Comparison of ENCODE assay signal across 13 cellular contexts in the genomic region with DNA sequence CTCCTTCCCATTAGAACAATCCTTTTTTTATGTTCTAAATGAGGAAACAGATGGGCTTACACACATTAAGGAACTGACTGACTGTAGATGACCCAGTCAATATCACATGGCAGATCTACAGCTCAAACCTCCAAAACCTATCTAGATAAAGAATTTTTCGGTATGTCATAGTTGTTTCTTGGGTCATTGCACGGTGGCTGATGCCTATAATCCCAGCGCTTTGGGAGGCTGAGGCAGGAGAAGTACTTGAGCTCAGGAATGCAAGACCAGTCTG. TPM values are rescaled to one million over a fixed set of nuclear protein-coding genes. Genes with fewer than 3 reads are reported as not detected.
DNase-seq lines count a peak whose midpoint lies in the region; ATAC-seq, FAIRE-seq and TF ChIP-seq lines count a peak whose summit lies in the region.
"Had no signal": no experiment of that assay in that cellular context is flagged by ENCODE, and none has a peak within 500 bp of the region (broad histone marks: within the 10 kb centered on the region; RNA-seq: fewer than 3 reads in every experiment).

No MANE protein-coding gene starts in this region.

- H3K36me3 ChIP-seq in K562 (ENCODE audit: control insufficient read depth, insufficient read depth, low read length) (peaks cover 81% of the 10 kb centered on the region), mucosa of descending colon (ENCODE audit: low read depth) (no peaks in the 10 kb centered on the region), thyroid gland (peaks cover 0 to 5% of the 10 kb centered on the region in 2 donors)

- CTCF ChIA-PET in K562 (lab: Yijun Ruan, JAX; ENCODE audit: low intra/inter-chr PET ratio): no interaction called here
- CTCF ChIA-PET in GM10248 (lab: Yijun Ruan, JAX): interaction anchor here (0.8 to 2.1 kb wide), 5 partner anchors 8 to 290 kb away, joined by 3 to 9 read pairs (median 4); a partner anchor contains a TSS

- H3K79me2 ChIP-seq in K562 (ENCODE audit: control insufficient read depth, insufficient read depth, low read length): peaks cover 97% of the 10 kb centered on the region

- no TSS peak for BruUV-seq in K562 (replicated peaks; lab: Mats Ljungman, UMichigan)

- peak overlapping the region; percentile 1 for H3K27ac Mint-ChIP-seq in activated T-cell treated with anti-CD3 and anti-CD28 coated beads, Interleukin-2, amount 50 U/mL, for 24 hours

- FAIRE-seq in K562 (lab: Jason Lieb, UNC): no peak

- H3K4me1 Mint-ChIP-seq in activated T-cell treated with anti-CD3 and anti-CD28 coated beads, Interleukin-2, amount 50 U/mL, for 24 hours (ENCODE audit: low read depth): peaks cover 79% of the 10 kb centered on the region
- peaks cover 75% of the 10 kb centered on the region for H3K4me1 Mint-ChIP-seq in activated T-cell treated with anti-CD3 and anti-CD28 coated beads, Interleukin-2, amount 50 U/mL, for 4 hours (ENCODE audit: low read depth)

- no peak for ATAC-seq in activated T-cell treated with anti-CD3 and anti-CD28 coated beads, Interleukin-2, amount 50 U/mL, for 4 hours
- ATAC-seq in K562 (peak; percentile 33), mucosa of descending colon (peak; percentile 22), GM21737 (IDR thresholded peaks at IDR 0.05; ENCODE audit: unreplicated experiment) (no peak)

- H3K9ac ChIP-seq in K562 (ENCODE audit: insufficient read depth in 1 of 2, low read depth in 2 of 2, low read length in 2 of 2): peak overlapping the region in 1 of 2 experiments; percentile 24; a peak in 1 of 4 replicates

- H3K9me3 ChIP-seq in K562 (replicated peaks; ENCODE audit: control insufficient read depth, insufficient read depth, low read depth, low read length): no peaks in the 10 kb centered on the region
- no peaks in the 10 kb centered on the region for H3K9me3 ChIP-seq in mucosa of descending colon
- H3K9me3 ChIP-seq in thyroid gland: no peaks in the 10 kb centered on the region
- H3K9me3 ChIP-seq: upper lobe of left lung had no signal

- H3K4me3 Mint-ChIP-seq in activated T-cell treated with anti-CD3 and anti-CD28 coated beads, Interleukin-2, amount 50 U/mL, for 24 hours: no peak overlapping the region
- H3K4me3 Mint-ChIP-seq in activated T-cell treated with anti-CD3 and anti-CD28 coated beads, Interleukin-2, amount 50 U/mL, for 4 hours: no peak overlapping the region

- POLR2A ChIA-PET in K562 (lab: Yijun Ruan, JAX): interaction anchor here (0.7 to 3.5 kb wide), 13 partner anchors 9 to 102 kb away, joined by 3 to 38 read pairs (median 5); no protein-coding TSS in a partner anchor
- POLR2A ChIA-PET in GM10248 (lab: Yijun Ruan, JAX): interaction anchor here (0.6 kb wide), 1 partner anchor 76 kb away, joined by 5 read pairs; no protein-coding TSS in a partner anchor

- intact Hi-C loops in K562 (cut with micrococcal nuclease): no loop called here
- intact Hi-C loops in mucosa of descending colon (cut with DNase I, micrococcal nuclease): no loop called here
- intact Hi-C loops in thyroid gland (cut with DNase I): no loop called here

- H3K9me1 ChIP-seq in K562 (ENCODE audit: control insufficient read depth, insufficient read depth, low read length): no peaks in the 10 kb centered on the region

- peak overlapping the region; percentile 48 for H3K4me2 ChIP-seq in K562 (ENCODE audit: insufficient read depth, low read length)

- H3K27ac ChIP-seq in K562 (ENCODE audit: extremely low read depth, low read depth, low read length) (peak overlapping the region; percentile 51; the same call in 1 of the 3 replicates), thyroid gland (peak overlapping the region; percentile 24 to 33 (median 29))

- no peaks in the 10 kb centered on the region for H3K9me3 Mint-ChIP-seq in activated T-cell treated with anti-CD3 and anti-CD28 coated beads, Interleukin-2, amount 50 U/mL, for 24 hours
- H3K9me3 Mint-ChIP-seq in activated T-cell treated with anti-CD3 and anti-CD28 coated beads, Interleukin-2, amount 50 U/mL, for 4 hours: no peaks in the 10 kb centered on the region

- DNase-seq in activated T-cell treated with anti-CD3 and anti-CD28 coated beads, Interleukin-2, amount 50 U/mL, for 24 hours: no peak
- no peak for DNase-seq in activated T-cell treated with anti-CD3 and anti-CD28 coated beads, Interleukin-2, amount 50 U/mL, for 4 hours
- DNase-seq in K562 (ENCODE audit: extremely low read depth in 1 of 4, low spot score in 3 of 4) (no peak), mucosa of descending colon (no peak), thyroid gland (no peak), GM10248 (ENCODE audit: extremely low spot score) (no peak)
- no peak for DNase-seq in stimulated activated CD4-positive, alpha-beta T cell treated with anti-CD3 and anti-CD28 coated beads, Interleukin-4, amount 100 ng/mL, for 24 hours
- DNase-seq: activated T-cell treated with anti-CD3 and anti-CD28 coated beads for 4 hours, NCI-H1417, NCI-H510A, RPMI8226, upper lobe of left lung had no signal

- H2AFZ ChIP-seq in K562 (ENCODE audit: low read depth, low read length): no peak overlapping the region

- TF ChIP-seq RAD21 in K562 (CRISPR knock-in tag; conservative IDR thresholded peaks at IDR 0.05 in 1 of 2, IDR thresholded peaks at IDR 0.05 in 1 of 2): no peak

- H3K36me3 Mint-ChIP-seq in activated T-cell treated with anti-CD3 and anti-CD28 coated beads, Interleukin-2, amount 50 U/mL, for 24 hours (ENCODE audit: low read depth): peaks cover 87% of the 10 kb centered on the region
- H3K36me3 Mint-ChIP-seq in activated T-cell treated with anti-CD3 and anti-CD28 coated beads, Interleukin-2, amount 50 U/mL, for 4 hours (ENCODE audit: insufficient read depth): peaks cover 38% of the 10 kb centered on the region

- WGBS in K562 (ENCODE audit: insufficient coverage, low coverage, missing lambda C conversion rate): 12% methylated on average over 3 of the region's 3 CpGs
- WGBS in thyroid gland, 2 donors: 60 to 71% methylated on average over 3 of the region's 3 CpGs

- TF ChIP-seq POLR2A in K562 (conservative IDR thresholded peaks at IDR 0.05) (peak; percentile 25; the same call in 1 of the 2 replicates), thyroid gland (IDR thresholded peaks at IDR 0.05) (no peak)

- TF ChIP-seq CTCF in K562 (IDR thresholded peaks at IDR 0.05 in 2 of 3, conservative IDR thresholded peaks at IDR 0.05 in 1 of 3; ENCODE audit: insufficient read depth in 2 of 3, low read depth in 1 of 3, low read length in 3 of 3) (no peak), mucosa of descending colon (IDR thresholded peaks at IDR 0.05) (no peak), thyroid gland (IDR thresholded peaks at IDR 0.05) (no peak), GM10248 (IDR thresholded peaks at IDR 0.05; ENCODE audit: control extremely low read depth, extremely low read depth, low read depth, missing control alignments) (no peak)

- no peak for TF ChIP-seq EP300 in K562 (IDR thresholded peaks at IDR 0.05; ENCODE audit: low read length)

- H3K4me3 ChIP-seq in K562: no peak overlapping the region
- no peak overlapping the region for H3K4me3 ChIP-seq in mucosa of descending colon
- no peak overlapping the region for H3K4me3 ChIP-seq in thyroid gland (replicated peaks in 1 of 3)
- H3K4me3 ChIP-seq: upper lobe of left lung had no signal

- H3K27me3 ChIP-seq in K562 (ENCODE audit: control insufficient read depth in 2 of 2, insufficient read depth in 2 of 2, low read length in 2 of 2) (no peaks in the 10 kb centered on the region), thyroid gland (no peaks in the 10 kb centered on the region)
- H3K27me3 ChIP-seq: upper lobe of left lung had no signal

- H3K4me1 ChIP-seq in K562 (replicated peaks in 1 of 2; ENCODE audit: control insufficient read depth in 2 of 2, insufficient read depth in 2 of 2, low read length in 2 of 2) (peaks cover 13 to 29% of the 10 kb centered on the region in 2 experiments; a peak in 4 of 5 replicates), mucosa of descending colon (ENCODE audit: low read depth) (peaks cover 70% of the 10 kb centered on the region), thyroid gland (peaks cover 45 to 59% of the 10 kb centered on the region in 2 donors)

- in situ Hi-C loops in K562 (cut with MboI): no loop called here

- peaks cover 28% of the 10 kb centered on the region for H4K20me1 ChIP-seq in K562 (replicated peaks; ENCODE audit: control insufficient read depth, insufficient read depth, low read length)

- H3K27me3 Mint-ChIP-seq in activated T-cell treated with anti-CD3 and anti-CD28 coated beads, Interleukin-2, amount 50 U/mL, for 24 hours: no peaks in the 10 kb centered on the region
- no peaks in the 10 kb centered on the region for H3K27me3 Mint-ChIP-seq in activated T-cell treated with anti-CD3 and anti-CD28 coated beads, Interleukin-2, amount 50 U/mL, for 4 hours (ENCODE audit: low read depth)

RNA-seq across cellular contexts. Expression of a gene that starts 7.1 kb away (rescaled TPM):
- total RNA-seq in activated T-cell treated with anti-CD3 and anti-CD28 coated beads, Interleukin-2, amount 50 U/mL, for 4 hours: 100 to 1,000 TPM; 200 to 222 (median 212) TPM
- total RNA-seq in K562 (2011; cell fraction: chromatin; rRNA removed; ENCODE audit: low replicate concordance): 130 and 191 TPM in 2 replicates
- total RNA-seq in K562 (2011; cell fraction: nucleolus; rRNA removed): 70.5 and 71.3 TPM in 2 replicates
- total RNA-seq in K562 (2011; cell fraction: nucleoplasm; rRNA removed): 97.4 and 136 TPM in 2 replicates
- total RNA-seq in K562 (2014; rRNA removed) (196 TPM in 2 replicates), K562 (2014; rRNA removed; fragmentation: Illumina TruSeq; extraction: Trizol) (192 and 220 TPM in 2 replicates), K562 (2015; rRNA removed; fragmentation: Illumina TruSeq; extraction: Trizol) (141 and 154 TPM in 2 replicates), K562 (2021) (186 and 196 TPM in 2 replicates), mucosa of descending colon (100 to 1,000 TPM; 200 to 233 (median 224) TPM), thyroid gland (100 to 1,000 TPM; 183 to 262 (median 202) TPM)
- polyA plus RNA-seq in K562 (2011; rRNA removed) (138 and 185 TPM in 2 replicates), K562 (2014; fragmentation: Illumina TruSeq; extraction: Trizol) (120 and 133 TPM in 2 replicates), K562 (2014; fragmentation: Nextera tagmentation; extraction: Ambion mirVana) (10 to 100 TPM; 49.1 to 63.3 TPM), K562 (2014; rRNA removed) (116 and 117 TPM in 2 replicates)
- polyA plus RNA-seq in K562 (2011; cell fraction: cytosol; rRNA removed): 64.6 and 80.0 TPM in 2 replicates
- 60.4 and 64.4 TPM in 2 replicates for polyA plus RNA-seq in K562 (2011; cell fraction: nucleus; rRNA removed)
- polyA plus RNA-seq in K562 (2012): 86.1 and 129 TPM in 2 replicates
- polyA minus RNA-seq in K562 (2011; rRNA and poly(A)+ RNA removed): 262 and 295 TPM in 2 replicates
- polyA minus RNA-seq in K562 (2011; cell fraction: cytosol; rRNA and poly(A)+ RNA removed): 105 and 106 TPM in 2 replicates
- 88.7 and 149 TPM in 2 replicates for polyA minus RNA-seq in K562 (2011; cell fraction: nucleus; rRNA and poly(A)+ RNA removed)

RNA-seq across cellular contexts. Expression of a gene that starts 37.2 kb away (rescaled TPM):
- total RNA-seq in activated T-cell treated with anti-CD3 and anti-CD28 coated beads, Interleukin-2, amount 50 U/mL, for 4 hours: under 1 TPM; 0.08 to 0.53 (median 0.52) TPM
- total RNA-seq in K562 (2011; cell fraction: chromatin; rRNA removed; ENCODE audit: low replicate concordance): 0.11 TPM in 1 of 2 replicates, not detected in the other
- not detected in 2 replicates for total RNA-seq in K562 (2011; cell fraction: nucleolus; rRNA removed)
- total RNA-seq in K562 (2011; cell fraction: nucleoplasm; rRNA removed): 0.15 TPM in 1 of 2 replicates, not detected in the other
- total RNA-seq in K562 (2014; rRNA removed): 0.05 TPM in 1 of 2 replicates, not detected in the other
- total RNA-seq in K562 (2014; rRNA removed; fragmentation: Illumina TruSeq; extraction: Trizol): 0.04 and 0.06 TPM in 2 replicates
- total RNA-seq in K562 (2015; rRNA removed; fragmentation: Illumina TruSeq; extraction: Trizol): 0.14 TPM in 1 of 2 replicates, not detected in the other
- total RNA-seq in K562 (2021): 0.27 and 0.51 TPM in 2 replicates
- 0.04 TPM in 2 replicates for polyA plus RNA-seq in K562 (2011; rRNA removed)
- 0.01 TPM in 2 replicates for polyA plus RNA-seq in K562 (2011; cell fraction: cytosol; rRNA removed)
- polyA plus RNA-seq in K562 (2011; cell fraction: nucleus; rRNA removed): 0.09 TPM in 1 of 2 replicates, not detected in the other
- polyA plus RNA-seq in K562 (2012): 0.05 and 0.21 TPM in 2 replicates
- 0.04 TPM in 1 of 2 replicates, not detected in the other for polyA plus RNA-seq in K562 (2014; fragmentation: Illumina TruSeq; extraction: Trizol)
- under 1 TPM; 0.17 to 0.25 TPM for polyA plus RNA-seq in K562 (2014; fragmentation: Nextera tagmentation; extraction: Ambion mirVana)
- polyA plus RNA-seq in K562 (2014; rRNA removed): 0.01 TPM in 1 of 2 replicates, not detected in the other
- polyA minus RNA-seq in K562 (2011; rRNA and poly(A)+ RNA removed): not detected in 2 replicates
- polyA minus RNA-seq in K562 (2011; cell fraction: cytosol; rRNA and poly(A)+ RNA removed): 2.0 TPM in 1 of 2 replicates, not detected in the other
- 0.13 TPM in 1 of 2 replicates, not detected in the other for polyA minus RNA-seq in K562 (2011; cell fraction: nucleus; rRNA and poly(A)+ RNA removed)
- total RNA-seq in mucosa of descending colon: 10 to 100 TPM; 13.4 to 35.0 (median 24.6) TPM
- 1 to 10 TPM; 4.4 to 6.2 (median 5.5) TPM for total RNA-seq in thyroid gland

Comparison
In these comparisons a context has a peak if more than half of its experiments do, and no peak if none do; other contexts are left out.
1. ATAC-seq: peak in K562 (single experiment) and mucosa of descending colon (single experiment); none in activated T-cell treated with anti-CD3 and anti-CD28 coated beads, Interleukin-2, amount 50 U/mL, for 4 hours (0 of 2) and GM21737 (single experiment).